22 cellular contexts compared by ENCODE assay signal in the genomic region with DNA sequence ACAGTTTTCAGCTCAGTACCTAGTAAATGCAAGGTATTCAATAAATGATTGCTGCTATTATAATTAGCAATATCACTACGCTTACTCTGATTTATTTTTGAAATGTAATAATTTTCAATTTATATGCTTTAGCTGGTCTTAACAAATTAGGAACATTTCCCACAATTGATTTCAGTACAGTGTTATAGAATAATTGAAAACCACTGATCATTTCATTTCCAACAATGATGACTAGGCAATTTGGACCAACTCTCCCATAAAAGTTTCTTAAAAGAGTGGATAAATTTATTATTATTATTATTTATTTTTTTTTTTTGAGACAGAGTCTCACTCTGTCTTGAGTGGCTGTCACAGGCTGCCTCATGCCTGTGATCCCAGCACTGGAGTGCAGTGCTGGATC. TPM values are rescaled to one million over a fixed set of nuclear protein-coding genes. Genes with fewer than 3 reads are reported as not detected.
A peak's percentile ranks its signal among the peaks of the same experiment; 100 is the strongest.
DNase-seq lines count a peak whose midpoint lies in the region; ATAC-seq, FAIRE-seq and TF ChIP-seq lines count a peak whose summit lies in the region.
"Had no signal": no experiment of that assay in that cellular context is flagged by ENCODE, and none has a peak within 500 bp of the region (broad histone marks: within the 10 kb centered on the region; RNA-seq: fewer than 3 reads in every experiment).

No MANE protein-coding gene starts in this region.

- TF ChIP-seq RAD21 in A549 (conservative IDR thresholded peaks at IDR 0.05 in 1 of 2, IDR thresholded peaks at IDR 0.05 in 1 of 2): no peak
- TF ChIP-seq RAD21 in HCT116 (IDR thresholded peaks at IDR 0.05; ENCODE audit: low read depth): no peak

- no peak overlapping the region for H3K4me2 ChIP-seq in A549
- peak overlapping the region; percentile 25; the same call in 1 of the 2 replicates for H3K4me2 ChIP-seq in HCT116 (ENCODE audit: low read length)
- H3K4me2 ChIP-seq in GM23338: no peak overlapping the region

- H3K4me1 ChIP-seq in A549 (peaks cover 61% of the 10 kb centered on the region), HCT116 (ENCODE audit: control insufficient read depth in 1 of 2, insufficient read depth in 2 of 2, low read length in 2 of 2) (peaks cover 53 to 56% of the 10 kb centered on the region in 2 experiments), Panc1 (ENCODE audit: control insufficient read depth, insufficient read depth, low read length) (peaks cover 25% of the 10 kb centered on the region), neutrophil (ENCODE audit: control insufficient read depth in 1 of 2, insufficient read depth in 1 of 2, low read depth in 1 of 2, low read length in 1 of 2) (peaks cover 0 to 4% of the 10 kb centered on the region in 2 experiments), GM23338 (ENCODE audit: insufficient read depth) (no peaks in the 10 kb centered on the region)
- H3K4me1 ChIP-seq: BE2C had no signal

- in situ Hi-C loops in Panc1 (cut with HindIII; ENCODE audit: low pct_unique_long_range_greater_than_20kb, low sequenced_read_pairs): no loop called here

- H3K79me2 ChIP-seq in HCT116 (ENCODE audit: insufficient read depth, low read length) (peaks cover 3% of the 10 kb centered on the region; the same call in 1 of the 2 replicates), GM23338 (replicated peaks; ENCODE audit: insufficient read depth) (no peaks in the 10 kb centered on the region)

- H3K9me3 Mint-ChIP-seq in GM23338: peaks cover 3% of the 10 kb centered on the region; the same call in 2 of the 3 replicates
- H3K9me3 Mint-ChIP-seq: CD4-positive, CD25-positive, alpha-beta regulatory T cell; CD8-positive, alpha-beta memory T cell had no signal

- BruUV-seq in HCT116 (replicated peaks; lab: Mats Ljungman, UMichigan) (no TSS peak), Panc1 (replicated peaks; lab: Mats Ljungman, UMichigan) (no TSS peak)

- TF ChIP-seq POLR2A in A549 (IDR thresholded peaks at IDR 0.05; ENCODE audit: low read length) (no peak), HCT116 (IDR thresholded peaks at IDR 0.05; ENCODE audit: borderline replicate concordance, extremely low read depth, insufficient read depth, insufficient read length) (no peak), GM18505 (IDR thresholded peaks at IDR 0.05; ENCODE audit: borderline replicate concordance, extremely low read depth, insufficient read depth, insufficient read length) (no peak)

- FAIRE-seq in A549 (lab: Jason Lieb, UNC): no peak
- FAIRE-seq: G401.6, GM12891, GM18507 had no signal

- 91% methylated on average over 1 of the region's 1 CpG for WGBS in A549 (ENCODE audit: missing lambda C conversion rate)

- DNase-seq in A549 (ENCODE audit: low read depth in 1 of 2, low spot score in 1 of 2): no peak
- DNase-seq in HCT116 (ENCODE audit: low read depth, low spot score): no peak
- no peak for DNase-seq in Panc1 (ENCODE audit: low read depth, low spot score)
- DNase-seq in left colon: no peak
- no peak for DNase-seq in GM23338 (ENCODE audit: low spot score)
- DNase-seq: 8988T; ACHN; BE2C; C1 segment of cervical spinal cord; CD4-positive, CD25-positive, alpha-beta regulatory T cell; CD8-positive, alpha-beta memory T cell; COR-L47; DMS 273 treated with DMSO at 0.1 percent for 48 hours; DMS53; DND-41; GOT3; H7 had no signal

- ATAC-seq in A549: no peak
- 0 out of 2 replicates have a peak, but pooled peaks have one; percentile 8 for ATAC-seq in HCT116
- ATAC-seq in Panc1: no peak
- no peak for ATAC-seq in left colon
- no peak for ATAC-seq in GM18505 (IDR thresholded peaks at IDR 0.05; ENCODE audit: unreplicated experiment)
- ATAC-seq in GM23338: no peak

- H2AFZ ChIP-seq in HCT116 (ENCODE audit: low read depth, low read length, poor library complexity, severe bottlenecking): no peak overlapping the region
- H2AFZ ChIP-seq in GM23338: no peak overlapping the region

- H3K27me3 ChIP-seq in HCT116 (ENCODE audit: insufficient read depth, low read length) (no peaks in the 10 kb centered on the region), Panc1 (ENCODE audit: control insufficient read depth, insufficient read depth, low read length) (no peaks in the 10 kb centered on the region), neutrophil (no peaks in the 10 kb centered on the region), GM23338 (ENCODE audit: insufficient read depth) (no peaks in the 10 kb centered on the region)
- H3K27me3 ChIP-seq: BE2C had no signal

- no peak overlapping the region for H3K27ac Mint-ChIP-seq in GM23338
- H3K27ac Mint-ChIP-seq: CD4-positive, CD25-positive, alpha-beta regulatory T cell; CD8-positive, alpha-beta memory T cell had no signal

- H3K9me3 ChIP-seq in A549 (peaks cover 4% of the 10 kb centered on the region), HCT116 (ENCODE audit: control insufficient read depth in 1 of 2, insufficient read depth in 1 of 2, low read depth in 1 of 2, low read length in 2 of 2) (no peaks in the 10 kb centered on the region), Panc1 (ENCODE audit: control insufficient read depth, insufficient read depth, low read depth, low read length) (peaks cover 3% of the 10 kb centered on the region; the same call in 1 of the 2 replicates), neutrophil (no peaks in the 10 kb centered on the region)
- H3K9me3 ChIP-seq: BE2C had no signal

- no peak overlapping the region for H3K9ac ChIP-seq in HCT116 (ENCODE audit: low read length)

- no peaks in the 10 kb centered on the region for H4K20me1 ChIP-seq in HCT116 (ENCODE audit: insufficient read depth)
- no peaks in the 10 kb centered on the region for H4K20me1 ChIP-seq in GM23338 (replicated peaks; ENCODE audit: insufficient read depth)

- intact Hi-C loops in HCT116 (cut with micrococcal nuclease): loop anchor here (5.0 kb wide), 1 partner anchor 289 kb away; no protein-coding TSS in a partner anchor
- intact Hi-C loops in Panc1 (cut with micrococcal nuclease; ENCODE audit: unreplicated experiment): no loop called here
- intact Hi-C loops in left colon (cut with DNase I, micrococcal nuclease): loop anchor here (10.0 kb wide), 2 partner anchors 116 to 286 kb away; no protein-coding TSS in a partner anchor

- POLR2A ChIA-PET in A549 (lab: Yijun Ruan, JAX) (interaction anchor here (9.7 kb wide), 1 partner anchor 94 kb away, joined by 531 read pairs; no protein-coding TSS in a partner anchor), HCT116 (lab: Charles Lee) (interaction anchor here (1.0 to 10.0 kb wide), 3 partner anchors 37 to 93 kb away, joined by 3 to 443 read pairs (median 3); a partner anchor contains a TSS), Panc1 (lab: Charles Lee) (interaction anchor here (0.5 to 1.1 kb wide), 2 partner anchors 37 to 94 kb away, joined by 4 to 5 read pairs; no protein-coding TSS in a partner anchor)

- TF ChIP-seq CTCF in A549 (IDR thresholded peaks at IDR 0.05) (no peak), HCT116 (IDR thresholded peaks at IDR 0.05 in 2 of 3, conservative IDR thresholded peaks at IDR 0.05 in 1 of 3; ENCODE audit: borderline replicate concordance in 1 of 3, insufficient read depth in 1 of 3, low read depth in 2 of 3, low read length in 2 of 3) (no peak), Panc1 (IDR thresholded peaks at IDR 0.05) (no peak), neutrophil (IDR thresholded peaks at IDR 0.05) (no peak), GM23338 (conservative IDR thresholded peaks at IDR 0.05; ENCODE audit: low read depth in 2 of 2) (no peak)

- no peak for TF ChIP-seq EP300 in A549 (IDR thresholded peaks at IDR 0.05)

- no peak overlapping the region for H3K4me3 Mint-ChIP-seq in GM23338
- H3K4me3 Mint-ChIP-seq: CD4-positive, CD25-positive, alpha-beta regulatory T cell; CD8-positive, alpha-beta memory T cell had no signal

- H3K9me2 ChIP-seq in HCT116 (ENCODE audit: insufficient read depth) (no peaks in the 10 kb centered on the region), GM23338 (ENCODE audit: insufficient read depth) (no peaks in the 10 kb centered on the region)

- H3K36me3 ChIP-seq in HCT116 (ENCODE audit: control insufficient read depth in 1 of 2, insufficient read depth in 2 of 2, low read length in 2 of 2): no peaks in the 10 kb centered on the region
- H3K36me3 ChIP-seq in Panc1 (ENCODE audit: control insufficient read depth, insufficient read depth, low read length): peaks cover 16% of the 10 kb centered on the region; the same call in 1 of the 2 replicates
- H3K36me3 ChIP-seq in neutrophil: peaks cover 84% of the 10 kb centered on the region
- peaks cover 3% of the 10 kb centered on the region; the same call in 1 of the 2 replicates for H3K36me3 ChIP-seq in GM23338 (ENCODE audit: insufficient read depth)
- H3K36me3 ChIP-seq: BE2C had no signal

- H3F3A ChIP-seq in GM23338 (replicated peaks; ENCODE audit: low read depth): no peaks in the 10 kb centered on the region

- RAD21 ChIA-PET in HCT116 (lab: Charles Lee; ENCODE audit: low non-redundant PET in 1 of 2, low total read pairs in 2 of 2, uncharacterized antibody in 2 of 2, unreplicated experiment in 2 of 2): interaction anchor here in 1 of 2 experiments (0.7 to 2.5 kb wide), 2 partner anchors 111 to 141 kb away, joined by 3 to 11 read pairs; no protein-coding TSS in a partner anchor

- H3K27me3 Mint-ChIP-seq in GM23338 (ENCODE audit: insufficient read depth, low read depth, poor library complexity): peaks cover 3% of the 10 kb centered on the region
- H3K27me3 Mint-ChIP-seq: CD4-positive, CD25-positive, alpha-beta regulatory T cell; CD8-positive, alpha-beta memory T cell had no signal

- H3K36me3 Mint-ChIP-seq in GM23338 (ENCODE audit: low read depth): peaks cover 5% of the 10 kb centered on the region; the same call in 2 of the 3 replicates

- no peaks in the 10 kb centered on the region for H3K4me1 Mint-ChIP-seq in GM23338

- peak overlapping the region; percentile 93 to 95 for H3K27ac ChIP-seq in A549
- no peak overlapping the region; the same call in 1 of the 2 replicates for H3K27ac ChIP-seq in HCT116 (ENCODE audit: low read depth, low read length)
- H3K27ac ChIP-seq in Panc1 (ENCODE audit: low read length): peak overlapping the region; percentile 49
- peak overlapping the region; percentile 22 for H3K27ac ChIP-seq in neutrophil
- H3K27ac ChIP-seq in GM23338 (ENCODE audit: low read depth): no peak overlapping the region

- CTCF ChIA-PET in A549 (lab: Yijun Ruan, JAX): interaction anchor here (0.6 to 11.9 kb wide), 6 partner anchors 20 to 692 kb away, joined by 3 to 244 read pairs (median 8); no protein-coding TSS in a partner anchor
- CTCF ChIA-PET in HCT116 (lab: Charles Lee): interaction anchor here (0.7 to 5.4 kb wide), 7 partner anchors 34 to 288 kb away, joined by 3 to 57 read pairs (median 4); no protein-coding TSS in a partner anchor
- CTCF ChIA-PET in Panc1 (lab: Charles Lee): interaction anchor here (1.1 kb wide), 1 partner anchor 110 kb away, joined by 3 read pairs; no protein-coding TSS in a partner anchor

- no peak overlapping the region for H3K4me3 ChIP-seq in A549
- H3K4me3 ChIP-seq in HCT116 (replicated peaks in 1 of 2; ENCODE audit: low read depth in 1 of 2, low read length in 2 of 2): no peak overlapping the region
- no peak overlapping the region for H3K4me3 ChIP-seq in Panc1 (ENCODE audit: low read depth in 2 of 2, low read length in 2 of 2)
- H3K4me3 ChIP-seq in neutrophil (ENCODE audit: low read depth in 1 of 2, low read length in 1 of 2): no peak overlapping the region
- no peak overlapping the region for H3K4me3 ChIP-seq in GM23338

RNA-seq across cellular contexts. Expression of a gene that starts 41.1 kb away (rescaled TPM):
- 638 and 726 TPM in 2 replicates for polyA plus RNA-seq in A549 (2011; rRNA removed)
- polyA plus RNA-seq in A549 (2012; cell fraction: cytosol; rRNA removed): 95.8 and 122 TPM in 2 replicates
- 106 and 218 TPM in 2 replicates for polyA plus RNA-seq in A549 (2012; cell fraction: nucleus; rRNA removed)
- polyA plus RNA-seq in A549 (2017; fragmentation: RNase III; extraction: RNeasy Plus Mini Kit Qiagen cat#74134 plus additional on column Dnase treatment): 354 to 422 TPM (median 395 TPM) in 3 replicates
- polyA minus RNA-seq in A549 (2011; rRNA and poly(A)+ RNA removed): 969 and 1,130 TPM in 2 replicates
- 366 TPM for total RNA-seq in HCT116 (2021; ENCODE audit: unreplicated experiment)
- 92.7 and 130 TPM in 2 replicates for polyA plus RNA-seq in HCT116 (2012)
- total RNA-seq in Panc1 (2021; ENCODE audit: unreplicated experiment): 281 TPM
- polyA plus RNA-seq in Panc1 (2012; ENCODE audit: insufficient read length): 139 TPM
- total RNA-seq in left colon: 100 to 1,000 TPM; 213 to 459 TPM
- 112 and 137 TPM in 2 replicates for total RNA-seq in GM23338 (2014; rRNA removed; shearing (Covaris generic))
- 63.1 and 70.1 TPM in 2 replicates for polyA plus RNA-seq in GM23338 (2016; fragmentation: Nextera tagmentation; extraction: Ambion mirVana)

RNA-seq across cellular contexts. Expression of a gene that starts 41.4 kb away (rescaled TPM):
- polyA plus RNA-seq in A549 (2011; rRNA removed): 169 and 171 TPM in 2 replicates
- polyA plus RNA-seq in A549 (2012; cell fraction: cytosol; rRNA removed): 94.6 and 108 TPM in 2 replicates
- polyA plus RNA-seq in A549 (2012; cell fraction: nucleus; rRNA removed): 35.6 and 63.6 TPM in 2 replicates
- polyA plus RNA-seq in A549 (2017; fragmentation: RNase III; extraction: RNeasy Plus Mini Kit Qiagen cat#74134 plus additional on column Dnase treatment): 109 to 114 TPM (median 111 TPM) in 3 replicates
- polyA minus RNA-seq in A549 (2011; rRNA and poly(A)+ RNA removed): 53.6 and 71.5 TPM in 2 replicates
- total RNA-seq in HCT116 (2021; ENCODE audit: unreplicated experiment): 59.6 TPM
- 66.3 and 70.0 TPM in 2 replicates for polyA plus RNA-seq in HCT116 (2012)
- total RNA-seq in Panc1 (2021; ENCODE audit: unreplicated experiment): 40.2 TPM
- 36.1 TPM for polyA plus RNA-seq in Panc1 (2012; ENCODE audit: insufficient read length)
- total RNA-seq in left colon: 10 to 100 TPM; 15.4 to 24.8 TPM
- 26.6 and 32.7 TPM in 2 replicates for total RNA-seq in GM23338 (2014; rRNA removed; shearing (Covaris generic))
- 70.7 and 85.2 TPM in 2 replicates for polyA plus RNA-seq in GM23338 (2016; fragmentation: Nextera tagmentation; extraction: Ambion mirVana)

Comparison
In these comparisons a context has a peak if more than half of its experiments do, and no peak if none do; other contexts are left out.
1. H3K27ac ChIP-seq: peak in A549 (2 of 2), Panc1 (single experiment) and neutrophil (single experiment); none in HCT116 (single experiment) and GM23338 (single experiment).